Comparison of ENCODE assay signal across 8 cellular contexts in the genomic region with DNA sequence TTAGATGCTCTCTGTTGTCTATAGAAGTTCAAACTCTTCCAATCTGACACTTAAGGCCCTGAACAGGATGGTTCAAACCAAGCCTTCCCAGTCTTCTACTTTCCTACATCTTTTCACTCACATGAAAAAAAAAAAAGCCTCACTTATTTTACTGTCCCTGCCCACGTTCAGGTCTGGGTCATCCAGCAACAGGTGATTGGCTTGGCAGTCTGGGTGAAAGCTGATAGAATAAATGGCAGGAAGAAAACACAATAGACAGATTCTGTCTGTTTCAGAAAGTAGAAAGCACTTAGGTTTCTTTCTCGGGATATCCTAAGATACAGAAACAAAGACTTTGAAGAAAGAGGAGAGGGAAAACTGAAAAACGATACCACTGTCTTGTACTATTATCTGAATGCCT.
"Had no signal": no experiment of that assay in that cellular context is flagged by ENCODE, and none has a peak within 500 bp of the region (broad histone marks: within the 10 kb centered on the region; RNA-seq: fewer than 3 reads in every experiment).

No MANE protein-coding gene starts in this region.

- H3K9me3 ChIP-seq: HAP-1 had no signal

- H3K36me3 ChIP-seq: HAP-1 had no signal

- H3K27ac ChIP-seq: GM23248 had no signal

- H3K9ac ChIP-seq: GM23248 had no signal

- H3K4me1 ChIP-seq: HAP-1 had no signal

- H3K4me3 ChIP-seq: GM23248, GM23338, HAP-1 had no signal

- DNase-seq: GM23248, GOT3, H7, H9, HCEC 1CT, HFFc6 had no signal

- H2AFZ ChIP-seq: GM23248, GM23338 had no signal

- ATAC-seq: GM23338 had no signal

- H3K4me2 ChIP-seq: GM23338 had no signal
